In genomic region chr1:225598847-225599246, GRCh38 we compare ENCODE assay signal across 27 cellular contexts. TPM values are rescaled to one million over a fixed set of nuclear protein-coding genes. Genes with fewer than 3 reads are reported as not detected.
DNase-seq lines count a peak whose midpoint lies in the region; ATAC-seq, FAIRE-seq and TF ChIP-seq lines count a peak whose summit lies in the region.
"Had no signal": no experiment of that assay in that cellular context is flagged by ENCODE, and none has a peak within 500 bp of the region (broad histone marks: within the 10 kb centered on the region; RNA-seq: fewer than 3 reads in every experiment).

No MANE protein-coding gene starts in this region.

- peaks cover 78% of the 10 kb centered on the region for H3K4me1 Mint-ChIP-seq in osteocyte (ENCODE audit: unreplicated experiment)
- H3K4me1 Mint-ChIP-seq: CD4-positive, alpha-beta memory T cell had no signal

- peak; percentile 53 for FAIRE-seq in TTC549 (lab: Jason Lieb, UNC)
- FAIRE-seq in HTR-8/SVneo (lab: Jason Lieb, UNC), result no peak
- FAIRE-seq: GM12892, GM18507 had no signal

- ATAC-seq in Right ventricle myocardium inferior, result no peak
- no peak for ATAC-seq in GM19463 (IDR thresholded peaks at IDR 0.05; ENCODE audit: unreplicated experiment)

- H3K27me3 Mint-ChIP-seq in osteocyte (ENCODE audit: unreplicated experiment), result no peaks in the 10 kb centered on the region

- no peak overlapping the region for H3K4me3 ChIP-seq in epithelial cell of esophagus (ENCODE audit: low read length)
- H3K4me3 ChIP-seq: BLaER1, Peyer's patch, SJCRH30 had no signal

- H3K9me3 Mint-ChIP-seq in osteocyte (ENCODE audit: unreplicated experiment), result no peaks in the 10 kb centered on the region

- POLR2A ChIA-PET in HEK293T (lab: Yijun Ruan, JAX), result no interaction called here

- TF ChIP-seq CTCF in epithelial cell of esophagus (IDR thresholded peaks at IDR 0.05; ENCODE audit: insufficient read depth, low read depth, low read length, missing control alignments) (no peak), osteocyte (IDR thresholded peaks at IDR 0.05) (no peak)

- H3K27ac Mint-ChIP-seq in osteocyte (ENCODE audit: unreplicated experiment), result peak overlapping the region; percentile 50
- H3K27ac Mint-ChIP-seq: CD4-positive, alpha-beta memory T cell had no signal

- DNase-seq in HEK293T (ENCODE audit: extremely low spot score) (no peak), epithelial cell of esophagus (ENCODE audit: low read depth) (peak; percentile 19), osteocyte (ENCODE audit: extremely low spot score, unreplicated experiment) (no peak), HTR-8/SVneo (ENCODE audit: insufficient read length, low spot score) (no peak), Right ventricle myocardium inferior (ENCODE audit: missing footprints) (no peak), NCI-H510A (lab: John Stamatoyannopoulos, UW) (no peak)
- DNase-seq: Caco-2; CD4-positive, alpha-beta memory T cell; DMS153; H7; Kasumi-1; MM.1S; NCI-H1092; NCI-H1436; NCI-H187 treated with DMSO at 0.1 percent for 48 hours; NCI-H2227 treated with DMSO at 0.1 percent for 48 hours; NCI-H510A treated with DMSO at 0.1 percent for 48 hours; NCI-H748 treated with DMSO at 0.1 percent for 48 hours; NK-92 treated with Interleukin-12 subunit alpha and Interleukin-12 subunit beta, amount 100 ng/mL, for 24 hours; Peyer's patch; SJCRH30 had no signal

- peak overlapping the region; percentile 12 for H3K4me3 Mint-ChIP-seq in osteocyte (ENCODE audit: unreplicated experiment)
- H3K4me3 Mint-ChIP-seq: CD4-positive, alpha-beta memory T cell had no signal

- intact Hi-C loops in Right ventricle myocardium inferior (cut with DNase I), result no loop called here

- peaks cover 18% of the 10 kb centered on the region for H3K36me3 Mint-ChIP-seq in osteocyte (ENCODE audit: unreplicated experiment)

- CTCF ChIA-PET in HEK293T (lab: Yijun Ruan, JAX), result no interaction called here

TF ChIP-seq in HEK293T, 16 proteins besides CTCF, POLR2A, EP300 and RAD21:
- TF ChIP-seq HDGF (IDR thresholded peaks at IDR 0.05; ENCODE audit: borderline replicate concordance), result no peak
- peak; percentile 10; the same call in 1 of the 2 replicates for TF ChIP-seq ZNF384 (IDR thresholded peaks at IDR 0.05)
- no peak for TF ChIP-seq TARDBP (IDR thresholded peaks at IDR 0.05)
- no peak for TF ChIP-seq ELF4 (IDR thresholded peaks at IDR 0.05)
- TF ChIP-seq FOXA1 (IDR thresholded peaks at IDR 0.05), result no peak

RNA-seq across cellular contexts. Expression of gene ENAH, which starts 54.1 kb away (rescaled TPM):
- total RNA-seq in osteocyte, result 232 and 233 TPM in 2 replicates
- 80.0 TPM for total RNA-seq in Right ventricle myocardium inferior
- total RNA-seq: T-helper 1 cell treated with Interleukin-12 subunit alpha and Interleukin-12 subunit beta and Interleukin-4 antibody, amounts not matched to agents 30 ng/mL and 1 ng/mL, for 36 hours had no signal
